ENCODE assay signal across 1 cellular context in genomic region chr14:94376108-94376975, GRCh38.
A peak's percentile ranks its signal among the peaks of the same experiment; 100 is the strongest.
TF ChIP-seq lines count a peak whose summit lies in the region.

No MANE protein-coding gene starts in this region.

TF ChIP-seq in liver, 16 proteins besides CTCF, POLR2A, EP300 and RAD21 (continued from another document):
- TF ChIP-seq GABPA (IDR thresholded peaks at IDR 0.05 in 1 of 2, conservative IDR thresholded peaks at IDR 0.05 in 1 of 2) (no peak), JUND (IDR thresholded peaks at IDR 0.05) (peak in 1 of 2 donors; percentile 69), FOXA1 (IDR thresholded peaks at IDR 0.05) (peak; percentile 49), NR2F2 (IDR thresholded peaks at IDR 0.05) (no peak), ATF3 (IDR thresholded peaks at IDR 0.05) (peak; percentile 7), TAF1 (conservative IDR thresholded peaks at IDR 0.05) (peak; percentile 44), EGR1 (IDR thresholded peaks at IDR 0.05; ENCODE audit: low read depth in 2 of 2) (peak in 1 of 2 donors; percentile 80), REST (IDR thresholded peaks at IDR 0.05) (no peak), SP1 (IDR thresholded peaks at IDR 0.05) (peak; percentile 56), FOXA2 (IDR thresholded peaks at IDR 0.05) (peak; percentile 43), RXRA (IDR thresholded peaks at IDR 0.05) (peak; percentile 60 to 66)
